In genomic region chr2:118923371-118923770, GRCh38 we compare ENCODE assay signal across 18 cellular contexts. TPM values are rescaled to one million over a fixed set of nuclear protein-coding genes. Genes with fewer than 3 reads are reported as not detected.
DNase-seq lines count a peak whose midpoint lies in the region; TF ChIP-seq lines count a peak whose summit lies in the region.
"Had no signal": no experiment of that assay in that cellular context is flagged by ENCODE, and none has a peak within 500 bp of the region (broad histone marks: within the 10 kb centered on the region; RNA-seq: fewer than 3 reads in every experiment).

No MANE protein-coding gene starts in this region.

- no peak overlapping the region for H3K18ac ChIP-seq in mesendoderm (ENCODE audit: low read length)

- peaks cover 25% of the 10 kb centered on the region for H3K4me1 Mint-ChIP-seq in Caco-2 (ENCODE audit: low read depth, unreplicated experiment)
- H3K4me1 Mint-ChIP-seq: IgD-negative memory B cell had no signal

- H3K4me2 ChIP-seq in mesendoderm (ENCODE audit: low read length), result no peak overlapping the region
- H3K4me2 ChIP-seq: A549 had no signal

- H2AK5ac ChIP-seq in mesendoderm (ENCODE audit: low read length), result no peak overlapping the region

- CTCF ChIA-PET in Caco-2 (lab: Charles Lee), result no interaction called here

- intact Hi-C loops in Caco-2 (cut with micrococcal nuclease; ENCODE audit: unreplicated experiment) (loop anchor here (1.0 kb wide), 1 partner anchor 10 kb away; no protein-coding TSS in a partner anchor), posterior vena cava (cut with DNase I) (no loop called here)

- H3K9me3 ChIP-seq in Caco-2, result peaks cover 28% of the 10 kb centered on the region
- H3K9me3 ChIP-seq: A549, BE2C had no signal

- POLR2A ChIA-PET in Caco-2 (lab: Charles Lee), result no interaction called here

- no peaks in the 10 kb centered on the region for H3K36me3 ChIP-seq in Caco-2 (ENCODE audit: control insufficient read depth, insufficient read depth, low read length)
- H3K36me3 ChIP-seq in mesendoderm (ENCODE audit: control insufficient read depth, insufficient read depth, low read length), result no peaks in the 10 kb centered on the region
- H3K36me3 ChIP-seq: BE2C had no signal

- H3K9ac ChIP-seq in mesendoderm (ENCODE audit: low read length), result no peak overlapping the region

- H3K4ac ChIP-seq in mesendoderm (ENCODE audit: low read depth, low read length), result no peak overlapping the region

- H3K4me3 ChIP-seq in Caco-2 (ENCODE audit: low read depth, low read length) (no peak overlapping the region), mesendoderm (ENCODE audit: low read length) (no peak overlapping the region)
- H3K4me3 ChIP-seq: A549 had no signal

- no peak overlapping the region for H3K4me3 Mint-ChIP-seq in Caco-2 (ENCODE audit: unreplicated experiment)
- H3K4me3 Mint-ChIP-seq: CD8-positive, alpha-beta T cell; H9; IgD-negative memory B cell had no signal

- no peak overlapping the region for H4K8ac ChIP-seq in mesendoderm (ENCODE audit: low read depth, low read length)

- no CpG with 5 or more reads among the region's 1 CpG for WGBS in mesendoderm (ENCODE audit: extremely low coverage, insufficient coverage, low lambda C conversion rate)

- BruUV-seq in Caco-2 (replicated peaks; lab: Mats Ljungman, UMichigan), result no TSS peak

- no peak overlapping the region for H3K23ac ChIP-seq in mesendoderm (ENCODE audit: low read length)

- no peak overlapping the region for H2BK15ac ChIP-seq in mesendoderm (replicated peaks; ENCODE audit: low read depth)

- no peak overlapping the region for H2BK120ac ChIP-seq in mesendoderm (ENCODE audit: low read depth, low read length)

- H3K9me3 Mint-ChIP-seq in Caco-2 (ENCODE audit: unreplicated experiment), result peaks cover 20% of the 10 kb centered on the region
- H3K9me3 Mint-ChIP-seq: CD8-positive, alpha-beta T cell; IgD-negative memory B cell had no signal

- H3K36me3 Mint-ChIP-seq in Caco-2 (ENCODE audit: insufficient read depth, unreplicated experiment), result no peaks in the 10 kb centered on the region
- H3K36me3 Mint-ChIP-seq: CD8-positive, alpha-beta T cell; IgD-negative memory B cell had no signal

- H3K4me1 ChIP-seq in Caco-2 (peaks cover 23% of the 10 kb centered on the region), mesendoderm (ENCODE audit: control insufficient read depth, low read depth, low read length) (no peaks in the 10 kb centered on the region)
- H3K4me1 ChIP-seq: A549, BE2C had no signal

- no peaks in the 10 kb centered on the region for H3K79me1 ChIP-seq in mesendoderm (ENCODE audit: low read length)

- H3K27ac ChIP-seq in mesendoderm (ENCODE audit: low read depth, low read length), result no peak overlapping the region
- H3K27ac ChIP-seq: A549, C4-2B had no signal

- no peak overlapping the region for H4K5ac ChIP-seq in mesendoderm (ENCODE audit: low read length)

- no peak for TF ChIP-seq CTCF in Caco-2 (IDR thresholded peaks at IDR 0.05; ENCODE audit: insufficient read depth in 1 of 2, low read depth in 1 of 2, low read length in 1 of 2, severe bottlenecking in 1 of 2, unreplicated experiment in 1 of 2)

- no peak overlapping the region for H3K56ac ChIP-seq in mesendoderm (ENCODE audit: low read length)

- peak overlapping the region; percentile 65 for H3K27ac Mint-ChIP-seq in Caco-2 (ENCODE audit: unreplicated experiment)
- H3K27ac Mint-ChIP-seq: CD8-positive, alpha-beta T cell; H9; IgD-negative memory B cell had no signal

- H2BK5ac ChIP-seq in mesendoderm (ENCODE audit: low read length), result no peak overlapping the region

- DNase-seq in Caco-2, result peak; percentile 77 to 87
- DNase-seq in M059J (ENCODE audit: low read depth), result peak; percentile 62
- peak; percentile 42 for DNase-seq in SW480 (ENCODE audit: low spot score)
- DNase-seq in mesendoderm, result peak; percentile 13
- DNase-seq in T1000 (lab: John Stamatoyannopoulos, UW), result no peak
- no peak for DNase-seq in activated gamma-delta T cell treated with Interleukin-2 at 50 U/mL for 16 hours
- DNase-seq in posterior vena cava (ENCODE audit: low spot score), result no peak
- DNase-seq: BE2C; CD8-positive, alpha-beta T cell; COR-L47; DMS53; GOT3; H9 had no signal

- H3K27me3 Mint-ChIP-seq in Caco-2 (ENCODE audit: insufficient read depth, unreplicated experiment), result no peaks in the 10 kb centered on the region

- H3K27me3 ChIP-seq in Caco-2 (replicated peaks; ENCODE audit: control insufficient read depth, insufficient read depth, low read length) (no peaks in the 10 kb centered on the region), mesendoderm (ENCODE audit: insufficient read depth, low read length, poor library complexity) (no peaks in the 10 kb centered on the region)
- H3K27me3 ChIP-seq: BE2C had no signal

- H3K79me2 ChIP-seq in mesendoderm (ENCODE audit: control insufficient read depth, insufficient read depth, low read length), result no peaks in the 10 kb centered on the region

RNA-seq across cellular contexts. Expression of gene MARCO, which starts 18.6 kb away (rescaled TPM):
- total RNA-seq in Caco-2 (2022), result 0.43 TPM in 1 of 2 replicates, not detected in the other
- not detected in 2 replicates for total RNA-seq in M059J (2014; rRNA removed; shearing (Covaris generic))
- polyA plus RNA-seq in mesendoderm (2013, experiment 1 of 2), result not detected
- not detected for polyA plus RNA-seq in mesendoderm (2013, experiment 2 of 2)
- 10 to 100 TPM; 20.5 to 78.2 TPM for total RNA-seq in posterior vena cava
- total RNA-seq: CD8-positive, alpha-beta T cell; H9; HT-29 had no signal
- polyA plus RNA-seq: AG04450, IgD-negative memory B cell had no signal

Comparison
In these comparisons a context has a peak if more than half of its experiments do, and no peak if none do; other contexts are left out.
1. DNase-seq: peak in Caco-2 (2 of 2), M059J (single experiment), SW480 (single experiment) and mesendoderm (single experiment); none in T1000 (single experiment), activated gamma-delta T cell treated with Interleukin-2 at 50 U/mL for 16 hours (single experiment) and posterior vena cava (single experiment).
2. RNA of gene MARCO, which starts 18.6 kb away (total RNA-seq): 20.5 to 78.2 TPM in posterior vena cava; 0.43 TPM in Caco-2 and not detected in M059J; every median in the first group is over 10 times any median in the second.